Comparison of ENCODE assay signal across 14 cellular contexts in the genomic region with DNA sequence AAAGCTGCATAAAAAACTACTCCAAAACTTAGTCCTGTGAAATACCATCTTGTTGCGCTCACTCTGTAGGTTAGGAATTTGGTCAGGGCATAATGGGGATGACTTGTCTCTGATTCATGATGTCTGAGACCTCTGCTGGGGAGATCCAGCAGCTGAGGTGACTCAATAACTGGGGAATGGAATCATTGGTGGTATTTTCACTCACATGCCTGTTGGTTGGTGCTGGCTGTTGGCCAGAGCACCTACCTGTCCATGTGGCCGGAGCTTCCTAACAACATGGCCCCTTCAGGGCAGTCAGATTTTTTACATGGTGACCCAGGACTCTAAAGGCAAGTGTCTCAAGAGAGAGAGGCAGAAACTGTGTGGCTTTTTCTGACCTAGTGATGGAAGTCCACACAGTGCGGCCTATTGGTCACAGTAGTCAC. TPM values are rescaled to one million over a fixed set of nuclear protein-coding genes. Genes with fewer than 3 reads are reported as not detected.
DNase-seq lines count a peak whose midpoint lies in the region; TF ChIP-seq lines count a peak whose summit lies in the region.
"Had no signal": no experiment of that assay in that cellular context is flagged by ENCODE, and none has a peak within 500 bp of the region (broad histone marks: within the 10 kb centered on the region; RNA-seq: fewer than 3 reads in every experiment).

No MANE protein-coding gene starts in this region.

- CTCF ChIA-PET in activated naive CD4-positive, alpha-beta T cell treated with anti-CD3 and anti-CD28 coated beads, Interleukin-2, amount 10 ng/mL, durations not matched to agents 7 days and 5 days (lab: Charles Lee) = no interaction called here

- no peak overlapping the region for H3K27ac Mint-ChIP-seq in activated naive CD4-positive, alpha-beta T cell treated with anti-CD3 and anti-CD28 coated beads, Interleukin-2, amount 10 ng/mL, durations not matched to agents 7 days and 5 days
- H3K27ac Mint-ChIP-seq: brain had no signal

- H3K4me3 ChIP-seq in AG09309 (ENCODE audit: control insufficient read depth, low read depth, low read length) (no peak overlapping the region), astrocyte of the cerebellum (ENCODE audit: low read depth, low read length) (no peak overlapping the region), kidney epithelial cell (ENCODE audit: low read depth, low read length) (no peak overlapping the region)
- H3K4me3 ChIP-seq: heart left ventricle had no signal

- TF ChIP-seq CTCF in AG09309 (IDR thresholded peaks at IDR 0.05; ENCODE audit: control insufficient read depth, insufficient read depth, low read depth, low read length, missing control alignments) (peak; percentile 13), astrocyte of the cerebellum (IDR thresholded peaks at IDR 0.05; ENCODE audit: low read depth, low read length, missing control alignments) (peak; percentile 5), kidney epithelial cell (IDR thresholded peaks at IDR 0.05; ENCODE audit: insufficient read depth, low read length, poor library complexity, severe bottlenecking) (no peak)

- DNase-seq in AG09309 (ENCODE audit: low read depth) = peak; percentile 81
- DNase-seq in HT1080 (ENCODE audit: low read depth) = peak; percentile 98
- peak; percentile 69 for DNase-seq in astrocyte of the cerebellum (ENCODE audit: low read depth)
- peak; percentile 95 for DNase-seq in kidney epithelial cell (ENCODE audit: low read depth)
- no peak for DNase-seq in NCI-H524 (lab: John Stamatoyannopoulos, UW)
- no peak for DNase-seq in activated naive CD4-positive, alpha-beta T cell treated with anti-CD3 and anti-CD28 coated beads, Interleukin-2, amount 10 ng/mL, durations not matched to agents 7 days and 5 days
- no peak for DNase-seq in NCI-H510A (lab: John Stamatoyannopoulos, UW)
- DNase-seq in activated naive CD4-positive, alpha-beta T cell treated with anti-CD3 and anti-CD28 coated beads, Interleukin-2, amount 50 U/mL, for 16 hours = no peak
- DNase-seq: COR-L47; heart left ventricle; NCI-H1417 treated with DMSO at 0.1 percent for 48 hours; NK-92 treated with Interleukin-12 subunit alpha and Interleukin-12 subunit beta, amount 100 ng/mL, for 24 hours; T-helper 9 cell had no signal

- in situ Hi-C loops in astrocyte of the cerebellum (cut with HindIII; ENCODE audit: low sequenced_read_pairs) = no loop called here

- no peaks in the 10 kb centered on the region for H3K4me1 Mint-ChIP-seq in activated naive CD4-positive, alpha-beta T cell treated with anti-CD3 and anti-CD28 coated beads, Interleukin-2, amount 10 ng/mL, durations not matched to agents 7 days and 5 days
- H3K4me1 Mint-ChIP-seq: brain had no signal

- H3K36me3 Mint-ChIP-seq in activated naive CD4-positive, alpha-beta T cell treated with anti-CD3 and anti-CD28 coated beads, Interleukin-2, amount 10 ng/mL, durations not matched to agents 7 days and 5 days = no peaks in the 10 kb centered on the region
- H3K36me3 Mint-ChIP-seq: brain had no signal

- no peaks in the 10 kb centered on the region for H3K36me3 ChIP-seq in kidney epithelial cell (ENCODE audit: control insufficient read depth, insufficient read depth, low read length)
- H3K36me3 ChIP-seq: heart left ventricle had no signal

- no peaks in the 10 kb centered on the region for H3K27me3 ChIP-seq in kidney epithelial cell (ENCODE audit: control insufficient read depth, insufficient read depth, low read length)

- peaks cover 13% of the 10 kb centered on the region for H3K27me3 Mint-ChIP-seq in activated naive CD4-positive, alpha-beta T cell treated with anti-CD3 and anti-CD28 coated beads, Interleukin-2, amount 10 ng/mL, durations not matched to agents 7 days and 5 days

- no peak overlapping the region for H3K4me3 Mint-ChIP-seq in activated naive CD4-positive, alpha-beta T cell treated with anti-CD3 and anti-CD28 coated beads, Interleukin-2, amount 10 ng/mL, durations not matched to agents 7 days and 5 days
- H3K4me3 Mint-ChIP-seq: brain had no signal

- H3K9me3 Mint-ChIP-seq in activated naive CD4-positive, alpha-beta T cell treated with anti-CD3 and anti-CD28 coated beads, Interleukin-2, amount 10 ng/mL, durations not matched to agents 7 days and 5 days = no peaks in the 10 kb centered on the region
- H3K9me3 Mint-ChIP-seq: brain had no signal

RNA-seq across cellular contexts. Expression of gene ESD, which starts 7.4 kb away (rescaled TPM):
- total RNA-seq in HT1080 (2014; rRNA removed; shearing (Covaris generic)) = 112 and 151 TPM in 2 replicates
- polyA plus RNA-seq in HT1080 (2015; cell fraction: cytosol; rRNA removed) = 132 and 148 TPM in 2 replicates
- 131 and 155 TPM in 2 replicates for polyA plus RNA-seq in HT1080 (2015; cell fraction: nucleus; rRNA removed)
- 128 and 131 TPM in 2 replicates for total RNA-seq in kidney epithelial cell

Comparison
In these comparisons a context has a peak if more than half of its experiments do, and no peak if none do; other contexts are left out.
1. DNase-seq: peak in AG09309 (single experiment), HT1080 (single experiment), astrocyte of the cerebellum (single experiment) and kidney epithelial cell (single experiment); none in NCI-H524 (0 of 2), activated naive CD4-positive, alpha-beta T cell treated with anti-CD3 and anti-CD28 coated beads, Interleukin-2, amount 10 ng/mL, durations not matched to agents 7 days and 5 days (single experiment), NCI-H510A (single experiment) and activated naive CD4-positive, alpha-beta T cell treated with anti-CD3 and anti-CD28 coated beads, Interleukin-2, amount 50 U/mL, for 16 hours (single experiment).